10 cellular contexts compared by ENCODE assay signal in genomic region chr10:29725133-29725720, GRCh38.
DNase-seq lines count a peak whose midpoint lies in the region; ATAC-seq and TF ChIP-seq lines count a peak whose summit lies in the region.
"Had no signal": no experiment of that assay in that cellular context is flagged by ENCODE, and none has a peak within 500 bp of the region (broad histone marks: within the 10 kb centered on the region; RNA-seq: fewer than 3 reads in every experiment).

No MANE protein-coding gene starts in this region.

- H3K27ac ChIP-seq in HL-60 (replicated peaks) (peak overlapping the region; percentile 50), adrenal gland (peak overlapping the region in 2 of 5 donors; percentile 44 to 59), suprapubic skin (peak overlapping the region; percentile 17)

- H3K9me3 ChIP-seq in adrenal gland (replicated peaks in 1 of 3) (peaks cover 0 to 4% (median 4%) of the 10 kb centered on the region in 3 donors), suprapubic skin (no peaks in the 10 kb centered on the region)

- peak in 1 of 2 experiments; percentile 89 for DNase-seq in HL-60 (ENCODE audit: low read depth in 1 of 2, low spot score in 1 of 2)
- peak in 5 of 7 donors; percentile 37 to 69 (median 51) for DNase-seq in adrenal gland
- DNase-seq in iris pigment epithelial cell (ENCODE audit: low read depth): peak; percentile 39
- no peak for DNase-seq in suprapubic skin (ENCODE audit: low spot score in 2 of 2)
- no peak for DNase-seq in SHP77 treated with DMSO at 0.1 percent for 48 hours (lab: John Stamatoyannopoulos, UW)
- DNase-seq: activated effector memory CD4-positive, alpha-beta T cell treated with Interleukin-2 at 50 U/mL for 16 hours; NCI-H2107 had no signal

- H3K27me3 ChIP-seq in HL-60 (ENCODE audit: insufficient read depth, poor library complexity, severe bottlenecking) (no peaks in the 10 kb centered on the region), adrenal gland (no peaks in the 10 kb centered on the region), suprapubic skin (no peaks in the 10 kb centered on the region)

- 26 to 31% (median 28%) methylated on average over 5 to 6 of the region's 6 CpGs for WGBS in adrenal gland, 4 donors
- WGBS in suprapubic skin: 55% methylated on average over 6 of the region's 6 CpGs

- TF ChIP-seq EP300 in suprapubic skin (IDR thresholded peaks at IDR 0.05): no peak

- H3K36me3 ChIP-seq in adrenal gland (replicated peaks in 1 of 2) (no peaks in the 10 kb centered on the region), suprapubic skin (no peaks in the 10 kb centered on the region)

- H3K4me1 ChIP-seq in adrenal gland (replicated peaks in 1 of 2) (peaks cover 10 to 33% of the 10 kb centered on the region in 2 donors), suprapubic skin (peaks cover 30% of the 10 kb centered on the region)

- TF ChIP-seq POLR2A in adrenal gland (IDR thresholded peaks at IDR 0.05) (no peak), suprapubic skin (IDR thresholded peaks at IDR 0.05) (no peak)

- H3K4me3 ChIP-seq in HL-60 (replicated peaks; ENCODE audit: insufficient read depth, low read length) (no peak overlapping the region), adrenal gland (no peak overlapping the region), suprapubic skin (no peak overlapping the region)

- TF ChIP-seq CTCF in HL-60 (IDR thresholded peaks at IDR 0.05; ENCODE audit: insufficient read depth, low read length): no peak
- no peak for TF ChIP-seq CTCF in adrenal gland (IDR thresholded peaks at IDR 0.05)
- TF ChIP-seq CTCF in suprapubic skin (IDR thresholded peaks at IDR 0.05): no peak

- intact Hi-C loops in adrenal gland (cut with DNase I): no loop called here

- no peak for ATAC-seq in GM21515 (IDR thresholded peaks at IDR 0.05; ENCODE audit: unreplicated experiment)
- no peak for ATAC-seq in GM19452 (IDR thresholded peaks at IDR 0.05; ENCODE audit: unreplicated experiment)
- ATAC-seq in HG03025 (IDR thresholded peaks at IDR 0.05; ENCODE audit: low FRiP score, unreplicated experiment): no peak

Comparison
In these comparisons a context has a peak if more than half of its experiments do, and no peak if none do; other contexts are left out.
1. DNase-seq: peak in adrenal gland (5 of 7) and iris pigment epithelial cell (single experiment); none in suprapubic skin (0 of 2) and SHP77 treated with DMSO at 0.1 percent for 48 hours (single experiment).